In genomic region chr19:3017923-3018322, GRCh38 we compare ENCODE assay signal across 25 cellular contexts. TPM values are rescaled to one million over a fixed set of nuclear protein-coding genes. Genes with fewer than 3 reads are reported as not detected.
DNase-seq lines count a peak whose midpoint lies in the region; ATAC-seq and TF ChIP-seq lines count a peak whose summit lies in the region.
"Had no signal": no experiment of that assay in that cellular context is flagged by ENCODE, and none has a peak within 500 bp of the region (broad histone marks: within the 10 kb centered on the region; RNA-seq: fewer than 3 reads in every experiment).

No MANE protein-coding gene starts in this region.

- WGBS in neuronal stem cell (ENCODE audit: extremely low coverage in 2 of 2, insufficient read length in 2 of 2, insufficient replicate concordance in 1 of 2), 2 donors: no CpG with 5 or more reads among the region's 7 CpGs

- H3K27me3 Mint-ChIP-seq in WTC11 (ENCODE audit: low read depth): no peaks in the 10 kb centered on the region
- H3K27me3 Mint-ChIP-seq: CD4-positive, alpha-beta memory T cell; CD4-positive, CD25-positive, alpha-beta regulatory T cell had no signal

- H3K4me2 ChIP-seq in neuronal stem cell (ENCODE audit: insufficient read depth, low read length, poor library complexity, severe bottlenecking): no peak overlapping the region
- H3K4me2 ChIP-seq: BLaER1 had no signal

- H2AK5ac ChIP-seq in neuronal stem cell (ENCODE audit: low read depth, low read length): no peak overlapping the region

- no peak overlapping the region for H2AFZ ChIP-seq in neuronal stem cell (ENCODE audit: low read length)

- H3K4me1 Mint-ChIP-seq in WTC11: peaks cover 8% of the 10 kb centered on the region
- H3K4me1 Mint-ChIP-seq: CD14-positive monocyte had no signal

- DNase-seq in WTC11 (ENCODE audit: low spot score) (no peak), neuronal stem cell (ENCODE audit: low spot score) (no peak), substantia nigra (lab: John Stamatoyannopoulos, UW) (no peak), foreskin melanocyte (no peak), HUDEP-2 (lab: John Stamatoyannopoulos, UW; ENCODE audit: unreplicated experiment in 76 of 76) (no peak)
- DNase-seq: 8988T; ACHN; BE2C; C1 segment of cervical spinal cord; CD4-positive, alpha-beta memory T cell; CD4-positive, CD25-positive, alpha-beta regulatory T cell; CD8-positive, alpha-beta memory T cell; COR-L47; DMS 273 treated with DMSO at 0.1 percent for 48 hours; DMS153; DMS53; DMS79; DND-41; EL; GDM1 had no signal

- H3K9me3 ChIP-seq in HEK293 (ENCODE audit: control insufficient read depth, insufficient read depth, low read depth, low read length) (no peaks in the 10 kb centered on the region), neuronal stem cell (replicated peaks in 1 of 2; ENCODE audit: control insufficient read depth in 2 of 2, insufficient read depth in 1 of 2, low read depth in 1 of 2, low read length in 2 of 2) (no peaks in the 10 kb centered on the region)
- H3K9me3 ChIP-seq: BE2C, BLaER1 had no signal

- H3K36me3 Mint-ChIP-seq in WTC11: no peaks in the 10 kb centered on the region
- H3K36me3 Mint-ChIP-seq: CD14-positive monocyte had no signal

- no peaks in the 10 kb centered on the region for H3K79me1 ChIP-seq in neuronal stem cell (ENCODE audit: low read depth, low read length)

- H3K4me1 ChIP-seq in HEK293 (ENCODE audit: control insufficient read depth, insufficient read depth, low read length): no peaks in the 10 kb centered on the region
- peaks cover 0 to 5% of the 10 kb centered on the region in 2 donors for H3K4me1 ChIP-seq in neuronal stem cell (ENCODE audit: control insufficient read depth in 2 of 2, insufficient read depth in 1 of 2, low read depth in 1 of 2, low read length in 2 of 2)
- H3K4me1 ChIP-seq: BE2C, BLaER1 had no signal

- H2BK12ac ChIP-seq in neuronal stem cell (ENCODE audit: low read length): peak overlapping the region; percentile 58

- H3K14ac ChIP-seq in neuronal stem cell (ENCODE audit: low read length): no peak overlapping the region

- no peak overlapping the region for H3K18ac ChIP-seq in neuronal stem cell (ENCODE audit: low read length)

- H3K36me3 ChIP-seq in HEK293 (ENCODE audit: control insufficient read depth in 2 of 2, insufficient read depth in 1 of 2, low read length in 2 of 2) (no peaks in the 10 kb centered on the region; a peak in 1 of 3 replicates), neuronal stem cell (replicated peaks in 1 of 2; ENCODE audit: control insufficient read depth in 2 of 2, insufficient read depth in 2 of 2, low read length in 2 of 2) (no peaks in the 10 kb centered on the region)
- H3K36me3 ChIP-seq: BE2C, BLaER1 had no signal

- no peak overlapping the region for H3K27ac Mint-ChIP-seq in WTC11
- H3K27ac Mint-ChIP-seq: CD14-positive monocyte; CD4-positive, alpha-beta memory T cell; CD4-positive, CD25-positive, alpha-beta regulatory T cell; CD8-positive, alpha-beta memory T cell had no signal

- no peak overlapping the region for H2BK15ac ChIP-seq in neuronal stem cell (ENCODE audit: low read length)

- no peaks in the 10 kb centered on the region for H3K9me3 Mint-ChIP-seq in WTC11
- H3K9me3 Mint-ChIP-seq: CD4-positive, alpha-beta memory T cell; CD4-positive, CD25-positive, alpha-beta regulatory T cell; CD8-positive, alpha-beta memory T cell had no signal

- no peak overlapping the region for H2BK5ac ChIP-seq in neuronal stem cell (ENCODE audit: low read length)

- POLR2A ChIA-PET in HEK293 (lab: Yijun Ruan, JAX): interaction anchor here (0.6 kb wide), 1 partner anchor 26 kb away, joined by 3 read pairs; no protein-coding TSS in a partner anchor
- POLR2A ChIA-PET in WTC11 (lab: Charles Lee): interaction anchor here (0.7 kb wide), 1 partner anchor 10 kb away, joined by 5 read pairs; no protein-coding TSS in a partner anchor

- no peak overlapping the region for H3K23ac ChIP-seq in neuronal stem cell (ENCODE audit: low read depth, low read length, poor library complexity)

- no peak overlapping the region for H3K4ac ChIP-seq in neuronal stem cell (ENCODE audit: low read length)

- H3K4me3 Mint-ChIP-seq in WTC11: no peak overlapping the region
- H3K4me3 Mint-ChIP-seq: CD14-positive monocyte; CD4-positive, alpha-beta memory T cell; CD4-positive, CD25-positive, alpha-beta regulatory T cell; CD8-positive, alpha-beta memory T cell had no signal

- no peak overlapping the region for H3K9ac ChIP-seq in neuronal stem cell (ENCODE audit: low read depth, low read length, poor library complexity)
- H3K9ac ChIP-seq: BLaER1 had no signal

- TF ChIP-seq CTCF in HEK293 (tag by site-specific recombination; IDR thresholded peaks at IDR 0.05) (no peak), WTC11 (IDR thresholded peaks at IDR 0.05) (no peak)

- CTCF ChIA-PET in HEK293 (lab: Yijun Ruan, JAX) (interaction anchor here (0.7 to 1.2 kb wide), 2 partner anchors 20 to 67 kb away, joined by 3 to 4 read pairs; no protein-coding TSS in a partner anchor), WTC11 (lab: Charles Lee) (interaction anchor here (2.4 kb wide), 1 partner anchor 86 kb away, joined by 13 read pairs; no protein-coding TSS in a partner anchor)

- no peak overlapping the region for H4K91ac ChIP-seq in neuronal stem cell (ENCODE audit: low read depth, low read length, poor library complexity)

- H3K4me3 ChIP-seq in HEK293 (ENCODE audit: low read depth, low read length) (no peak overlapping the region), neuronal stem cell (ENCODE audit: low read length in 2 of 2) (no peak overlapping the region)
- H3K4me3 ChIP-seq: BLaER1, GM12878 had no signal

- no peak overlapping the region for H4K8ac ChIP-seq in neuronal stem cell (ENCODE audit: low read depth, low read length)

- no peak for ATAC-seq in WTC11
- ATAC-seq: GM12878 had no signal

- H3K27ac ChIP-seq in HEK293 (ENCODE audit: extremely low read depth, low read depth, low read length): no peak overlapping the region
- H3K27ac ChIP-seq in neuronal stem cell (replicated peaks; ENCODE audit: low read length): no peak overlapping the region
- no peak overlapping the region for H3K27ac ChIP-seq in substantia nigra (ENCODE audit: low read depth, low read length, poor library complexity, severe bottlenecking)
- H3K27ac ChIP-seq: BLaER1 had no signal

- no peak overlapping the region for H2BK120ac ChIP-seq in neuronal stem cell (ENCODE audit: low read depth, low read length)

- peaks cover 0 to 9% (median 0%) of the 10 kb centered on the region in 3 experiments for H3K27me3 ChIP-seq in neuronal stem cell (ENCODE audit: control insufficient read depth in 3 of 3, insufficient read depth in 3 of 3, low read depth in 1 of 3, low read length in 3 of 3)
- H3K27me3 ChIP-seq: BE2C, BLaER1 had no signal

TF ChIP-seq in HEK293, 187 proteins besides CTCF, POLR2A, EP300 and RAD21:
- peak; percentile 74 for TF ChIP-seq ZNF121 (tag by site-specific recombination; IDR thresholded peaks at IDR 0.05)
- no peak for TF ChIP-seq ZNF548 (tag by site-specific recombination; IDR thresholded peaks at IDR 0.05)
- TF ChIP-seq ZNF768 (tag by site-specific recombination; IDR thresholded peaks at IDR 0.05): peak; percentile 68; the same call in 1 of the 2 replicates

TF ChIP-seq in WTC11, 78 proteins besides CTCF, POLR2A, EP300 and RAD21:
- TF ChIP-seq NFYB (CRISPR knock-in tag; conservative IDR thresholded peaks at IDR 0.05; ENCODE audit: low read depth): no peak
- TF ChIP-seq ZNF121 (CRISPR knock-in tag; IDR thresholded peaks at IDR 0.05): peak; percentile 88

RNA-seq across cellular contexts. Expression of gene TLE2, which starts 11.2 kb away (rescaled TPM):
- total RNA-seq in WTC11 (2021): 13.1 to 20.0 TPM (median 15.8 TPM) in 3 replicates
- 0.36 TPM for polyA plus RNA-seq in neuronal stem cell (2013, experiment 1 of 2)
- polyA plus RNA-seq in neuronal stem cell (2013, experiment 2 of 2): 0.21 TPM
- polyA plus RNA-seq: CD14-positive monocyte had no signal

RNA-seq across cellular contexts. Expression of gene TLE6, which starts 40.6 kb away (rescaled TPM):
- total RNA-seq in WTC11 (2021): 2.5 to 3.3 TPM (median 3.1 TPM) in 3 replicates
- 0.88 TPM for polyA plus RNA-seq in neuronal stem cell (2013, experiment 1 of 2)
- polyA plus RNA-seq in neuronal stem cell (2013, experiment 2 of 2): 0.75 TPM
- total RNA-seq: A673; CD4-positive, alpha-beta memory T cell; CD4-positive, CD25-positive, alpha-beta regulatory T cell had no signal
- polyA plus RNA-seq: CD14-positive monocyte; CD4-positive, alpha-beta memory T cell; CD4-positive, CD25-positive, alpha-beta regulatory T cell; CD8-positive, alpha-beta memory T cell had no signal

RNA-seq across cellular contexts. Expression of gene TLE5, which starts 44.4 kb away (rescaled TPM):
- total RNA-seq in WTC11 (2021): 233 to 249 TPM (median 246 TPM) in 3 replicates
- 162 TPM for polyA plus RNA-seq in neuronal stem cell (2013, experiment 1 of 2)
- 164 TPM for polyA plus RNA-seq in neuronal stem cell (2013, experiment 2 of 2)

Comparison
In these comparisons a context has a peak if more than half of its experiments do, and no peak if none do; other contexts are left out.
1. Of the 8 proteins assayed by ChIP-seq in both HEK293 and WTC11: peak only in HEK293: none; only in WTC11: none; in both: ZNF121; in neither: 7.